ENCODE assay signal across 26 cellular contexts in the genomic region with DNA sequence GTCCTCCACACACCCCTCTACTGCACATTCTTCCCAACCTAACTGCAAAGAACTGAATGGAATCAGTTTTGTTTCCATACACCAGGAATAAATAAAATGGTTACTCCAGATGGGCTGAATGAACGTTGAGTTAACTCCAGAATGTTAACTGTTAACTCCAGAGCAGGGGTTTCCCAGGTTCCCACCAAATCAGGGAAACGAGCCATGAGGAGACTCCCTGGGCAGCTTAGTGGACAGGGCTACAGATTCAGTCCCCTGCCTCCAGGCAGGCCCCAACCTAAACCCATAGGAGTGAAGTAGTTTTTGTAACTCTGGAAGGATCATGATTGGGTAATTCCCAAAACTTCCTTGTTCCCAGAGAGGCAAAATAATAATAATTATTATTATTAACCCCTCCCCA. TPM values are rescaled to one million over a fixed set of nuclear protein-coding genes. Genes with fewer than 3 reads are reported as not detected.
"Had no signal": no experiment of that assay in that cellular context is flagged by ENCODE, and none has a peak within 500 bp of the region (broad histone marks: within the 10 kb centered on the region; RNA-seq: fewer than 3 reads in every experiment).

No MANE protein-coding gene starts in this region.

- H3K27ac ChIP-seq: adrenal gland, SJCRH30 had no signal

- DNase-seq: activated CD4-positive, alpha-beta T cell treated with anti-CD3 and anti-CD28 coated beads for 4 hours; activated CD8-positive, alpha-beta memory T cell treated with anti-CD3 and anti-CD28 coated beads, Interleukin-2, amount 50 U/mL, for 4 hours; activated CD8-positive, alpha-beta T cell treated with anti-CD3 and anti-CD28 coated beads for 36 hours; activated naive CD4-positive, alpha-beta T cell treated with anti-CD3 and anti-CD28 coated beads, Interleukin-2, amount 50 U/mL, for 16 hours; activated naive CD8-positive, alpha-beta T cell treated with anti-CD3 and anti-CD28 coated beads, Interleukin-2, amount 10 ng/mL, durations not matched to agents 7 days and 5 days; activated T-cell treated with anti-CD3 and anti-CD28 coated beads, Interleukin-2, amount 50 U/mL, for 1 hour; adrenal gland; anterior cingulate cortex; KG1; NCI-H1048; NCI-H146; NCI-H187 treated with DMSO at 0.1 percent for 48 hours; NCI-H2081 treated with DMSO at 0.1 percent for 48 hours; NCI-H774; Right ventricle myocardium superior; SJCRH30; SW 1271 had no signal

- H3K4me3 ChIP-seq: adrenal gland, SJCRH30 had no signal

- H3K36me3 ChIP-seq: adrenal gland, SJCRH30 had no signal

- H3K27me3 ChIP-seq: adrenal gland, SJCRH30 had no signal

- ATAC-seq: activated CD4-positive, CD25-positive, alpha-beta regulatory T cell treated with anti-CD3 and anti-CD28 coated beads, Interleukin-2, amount 50 U/mL, for 24 hours; activated CD8-positive, alpha-beta T cell treated with anti-CD3 and anti-CD28 coated beads for 36 hours; SK-N-SH treated with all-trans-retinoic acid at 6 μM for 48 hours had no signal

- H3K9me3 ChIP-seq: adrenal gland, SJCRH30 had no signal

- H3K4me1 ChIP-seq: SJCRH30 had no signal

RNA-seq across cellular contexts. Expression of gene VSIG8, which starts 14.1 kb away (rescaled TPM):
- total RNA-seq: activated CD8-positive, alpha-beta T cell treated with anti-CD3 and anti-CD28 coated beads for 36 hours; activated naive CD8-positive, alpha-beta T cell treated with anti-CD3 and anti-CD28 coated beads, Interleukin-2, amount 10 ng/mL, durations not matched to agents 7 days and 5 days; bronchial epithelial cell; LHCN-M2; M059J; OCI-LY7; Right ventricle myocardium superior; RPMI7951; SJCRH30; T-helper 1 cell treated with Interleukin-12 subunit alpha and Interleukin-12 subunit beta and Interleukin-4 antibody, amounts not matched to agents 30 ng/mL and 1 ng/mL, for 36 hours had no signal

RNA-seq across cellular contexts. Expression of gene SLAMF8, which starts 21.6 kb away (rescaled TPM):
- total RNA-seq: bronchial epithelial cell, LHCN-M2, NCI-H460, OCI-LY7, SJCRH30 had no signal

RNA-seq across cellular contexts. Expression of gene FCRL6, which starts 46.2 kb away (rescaled TPM):
- total RNA-seq: bronchial epithelial cell, LHCN-M2, M059J, NCI-H460, OCI-LY7, RPMI7951, SJCRH30 had no signal
